8 cellular contexts compared by ENCODE assay signal in the genomic region with DNA sequence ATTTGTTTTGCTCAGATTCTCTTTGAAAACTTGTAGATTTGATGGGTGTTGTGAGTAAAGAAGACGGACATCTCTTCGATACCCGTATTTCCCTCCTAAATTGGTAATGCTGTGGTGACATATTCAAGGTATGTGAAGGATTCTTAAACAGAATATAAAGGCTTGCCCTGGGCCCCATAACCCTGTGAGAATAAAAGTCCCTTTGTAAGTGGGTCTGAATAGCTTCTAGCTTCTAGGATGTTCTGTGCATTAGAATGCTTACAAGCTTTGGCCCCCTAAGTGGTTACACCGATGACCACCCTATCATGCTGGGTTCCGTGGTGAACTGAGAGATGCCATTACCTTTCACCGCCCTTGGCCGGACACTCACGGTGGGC. TPM values are rescaled to one million over a fixed set of nuclear protein-coding genes. Genes with fewer than 3 reads are reported as not detected.
DNase-seq lines count a peak whose midpoint lies in the region; ATAC-seq and TF ChIP-seq lines count a peak whose summit lies in the region.

No MANE protein-coding gene starts in this region.

- no peaks in the 10 kb centered on the region for H3F3A ChIP-seq in Loucy (ENCODE audit: low read depth)

- H4K20me1 ChIP-seq in Loucy (ENCODE audit: insufficient read depth, low read length, poor library complexity, severe bottlenecking) = peaks cover 29% of the 10 kb centered on the region

- peak overlapping the region; percentile 80 for H3K4me2 ChIP-seq in Loucy (ENCODE audit: low read depth, low read length, poor library complexity, severe bottlenecking)

- peak overlapping the region; percentile 81 for H3K27ac ChIP-seq in duodenal mucosa (ENCODE audit: low read depth, low read length)

- H3K36me3 ChIP-seq in Loucy (ENCODE audit: insufficient read depth, low read length) (no peaks in the 10 kb centered on the region), duodenal mucosa (ENCODE audit: control insufficient read depth in 1 of 2, insufficient read depth in 2 of 2, low read length in 2 of 2) (no peaks in the 10 kb centered on the region)

- H3K9ac ChIP-seq in Loucy (ENCODE audit: low read depth, low read length, poor library complexity, severe bottlenecking) (peak overlapping the region; percentile 81), duodenal mucosa (ENCODE audit: low read depth in 1 of 2, low read length in 2 of 2) (peak overlapping the region; percentile 71 to 78)

- peak overlapping the region; percentile 99 for H2AFZ ChIP-seq in Loucy (ENCODE audit: low read length)

- peaks cover 44% of the 10 kb centered on the region for H3K79me2 ChIP-seq in Loucy (ENCODE audit: insufficient read depth, low read length)

- no peaks in the 10 kb centered on the region for H3K9me2 ChIP-seq in Loucy (replicated peaks; ENCODE audit: low read depth, low read length)

- H3K36me3 Mint-ChIP-seq in neural crest cell (ENCODE audit: low read depth) = peaks cover 8% of the 10 kb centered on the region

- no peaks in the 10 kb centered on the region for H3K9me3 Mint-ChIP-seq in neural crest cell

- H3K9me3 ChIP-seq in Loucy (ENCODE audit: insufficient read depth, low read depth, low read length) (no peaks in the 10 kb centered on the region), duodenal mucosa (ENCODE audit: control insufficient read depth in 1 of 2, low read length in 2 of 2) (no peaks in the 10 kb centered on the region)

- peaks cover 4% of the 10 kb centered on the region for H3K27me3 ChIP-seq in Loucy (ENCODE audit: insufficient read depth, low read length, poor library complexity, severe bottlenecking)
- H3K27me3 ChIP-seq in duodenal mucosa (ENCODE audit: control insufficient read depth in 1 of 2, insufficient read depth in 2 of 2, low read length in 2 of 2) = no peaks in the 10 kb centered on the region

- H3K27me3 Mint-ChIP-seq in neural crest cell (ENCODE audit: low read depth) = no peaks in the 10 kb centered on the region

- no peak for TF ChIP-seq CTCF in Loucy (conservative IDR thresholded peaks at IDR 0.05; ENCODE audit: low read length)
- TF ChIP-seq CTCF in neural crest cell (conservative IDR thresholded peaks at IDR 0.05) = no peak

- peak overlapping the region; percentile 99 for H3K27ac Mint-ChIP-seq in neural crest cell (ENCODE audit: unreplicated experiment)

- H3K4me3 Mint-ChIP-seq in neural crest cell = peak overlapping the region; percentile 98

- H3K4me1 ChIP-seq in Loucy (ENCODE audit: insufficient read depth, low read length, poor library complexity, severe bottlenecking) (peaks cover 35% of the 10 kb centered on the region), duodenal mucosa (ENCODE audit: control insufficient read depth in 1 of 2, insufficient read depth in 2 of 2, low read length in 2 of 2) (peaks cover 5 to 15% of the 10 kb centered on the region in 2 donors)

- peak overlapping the region; percentile 92 for H3K4me3 ChIP-seq in Loucy (ENCODE audit: low read length, poor library complexity, severe bottlenecking)
- H3K4me3 ChIP-seq in duodenal mucosa (ENCODE audit: low read depth in 1 of 2, low read length in 2 of 2) = peak overlapping the region; percentile 91 to 93

- peaks cover 29% of the 10 kb centered on the region for H3K4me1 Mint-ChIP-seq in neural crest cell

- peak; percentile 54 for DNase-seq in DMS53 (lab: John Stamatoyannopoulos, UW)
- no peak for DNase-seq in neural crest cell (ENCODE audit: low read depth, low spot score)
- DNase-seq in activated effector memory CD4-positive, alpha-beta T cell treated with anti-CD3 and anti-CD28 coated beads, Interleukin-2, amount 50 U/mL, for 16 hours = no peak

- ATAC-seq in HG03108 (IDR thresholded peaks at IDR 0.05; ENCODE audit: unreplicated experiment) (no peak), HG03432 (IDR thresholded peaks at IDR 0.05; ENCODE audit: unreplicated experiment) (no peak), GM19035 (IDR thresholded peaks at IDR 0.05; ENCODE audit: unreplicated experiment) (no peak)

RNA-seq across cellular contexts. Expression of a gene that starts 0.6 kb away (rescaled TPM):
- 37.2 and 39.5 TPM in 2 replicates for total RNA-seq in neural crest cell
